ENCODE assay signal across 14 cellular contexts in the genomic region with DNA sequence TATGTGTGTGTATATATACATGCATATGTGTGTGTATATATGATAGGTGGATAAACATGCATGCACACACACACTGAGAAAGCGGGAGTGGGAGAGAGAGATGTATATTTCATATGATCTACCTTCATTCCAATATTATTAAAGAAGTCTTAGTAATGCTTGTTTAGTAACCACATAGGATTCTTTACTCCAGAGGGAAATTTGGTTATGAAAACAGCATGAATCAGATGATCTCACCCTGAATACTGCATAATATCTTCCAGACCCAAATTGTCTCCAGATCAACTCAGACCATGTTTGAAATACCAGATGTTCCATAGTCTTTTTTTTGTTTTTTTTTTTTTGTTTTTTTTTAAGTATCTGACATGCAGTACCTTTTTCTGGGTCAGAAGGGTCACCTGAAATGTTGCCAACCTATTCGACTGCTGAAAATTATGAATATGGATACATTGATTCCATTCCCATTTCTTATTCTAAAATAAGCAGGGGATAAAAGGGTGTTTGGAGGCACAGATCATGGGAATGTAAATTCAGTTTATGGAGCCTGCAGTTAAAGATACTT. TPM values are rescaled to one million over a fixed set of nuclear protein-coding genes. Genes with fewer than 3 reads are reported as not detected.
DNase-seq lines count a peak whose midpoint lies in the region; ATAC-seq, FAIRE-seq and TF ChIP-seq lines count a peak whose summit lies in the region.
"Had no signal": no experiment of that assay in that cellular context is flagged by ENCODE, and none has a peak within 500 bp of the region (broad histone marks: within the 10 kb centered on the region; RNA-seq: fewer than 3 reads in every experiment).

No MANE protein-coding gene starts in this region.

- H3K4me3 Mint-ChIP-seq in CD4-positive, CD25-positive, alpha-beta regulatory T cell = no peak overlapping the region
- no peak overlapping the region for H3K4me3 Mint-ChIP-seq in stimulated activated naive B cell treated with anti-CD40 and anti-IgM and Interleukin-4, amounts not matched to agents 10 μg/mL and 1 μg/mL and 100 μg/mL, for 72 hours
- H3K4me3 Mint-ChIP-seq: activated CD4-positive, alpha-beta T cell treated with anti-CD3 and anti-CD28 coated beads, Interleukin-2, amount 10 ng/mL, durations not matched to agents 24 days and 14 days; activated naive CD8-positive, alpha-beta T cell treated with anti-CD3 and anti-CD28 coated beads, Interleukin-2, amount 10 ng/mL, durations not matched to agents 7 days and 5 days had no signal

- WGBS in body of pancreas, 2 donors = 60 to 66% methylated on average over 2 of the region's 2 CpGs

- peak overlapping the region; percentile 37 for H3K4me2 ChIP-seq in osteoblast (ENCODE audit: insufficient read depth, low read length)

- no peaks in the 10 kb centered on the region for H3K36me3 ChIP-seq in CD4-positive, CD25-positive, alpha-beta regulatory T cell (ENCODE audit: control insufficient read depth, insufficient read depth, low read length)
- no peaks in the 10 kb centered on the region for H3K36me3 ChIP-seq in osteoblast (ENCODE audit: insufficient read depth, low read length)
- no peaks in the 10 kb centered on the region for H3K36me3 ChIP-seq in body of pancreas (replicated peaks in 1 of 2; ENCODE audit: insufficient read depth in 1 of 2, low read depth in 2 of 2)

- no peaks in the 10 kb centered on the region for H3K9me3 ChIP-seq in CD4-positive, CD25-positive, alpha-beta regulatory T cell (ENCODE audit: control insufficient read depth in 2 of 2, low read length in 2 of 2)
- H3K9me3 ChIP-seq in osteoblast (ENCODE audit: low read depth, low read length) = no peaks in the 10 kb centered on the region
- no peaks in the 10 kb centered on the region for H3K9me3 ChIP-seq in body of pancreas

- H4K20me1 ChIP-seq in osteoblast (ENCODE audit: insufficient read depth, low read length) = no peaks in the 10 kb centered on the region

- no peak for DNase-seq in CD4-positive, CD25-positive, alpha-beta regulatory T cell
- DNase-seq in RCC 7860 (ENCODE audit: low spot score) = peak; percentile 66
- DNase-seq in epithelial cell of prostate (ENCODE audit: low read depth, low spot score) = no peak
- no peak for DNase-seq in osteoblast (ENCODE audit: insufficient read length, low spot score, missing footprints)
- no peak for DNase-seq in C1 segment of cervical spinal cord (lab: John Stamatoyannopoulos, UW)
- no peak for DNase-seq in DMS79 (lab: John Stamatoyannopoulos, UW)
- DNase-seq in stimulated activated naive B cell treated with anti-CD40 and anti-IgM and Interleukin-4, amounts not matched to agents 10 μg/mL and 1 μg/mL and 100 μg/mL, for 72 hours = no peak
- no peak for DNase-seq in body of pancreas
- DNase-seq: activated CD4-positive, alpha-beta T cell treated with anti-CD3 and anti-CD28 coated beads, Interleukin-2, amount 10 ng/mL, durations not matched to agents 24 days and 14 days; activated naive CD8-positive, alpha-beta T cell treated with anti-CD3 and anti-CD28 coated beads, Interleukin-2, amount 10 ng/mL, durations not matched to agents 7 days and 5 days; COR-L47; hypothalamus; naive B cell; NCI-H1694 treated with DMSO at 0.1 percent for 48 hours had no signal

- peaks cover 68 to 93% (median 78%) of the 10 kb centered on the region in 4 donors for H3K4me1 Mint-ChIP-seq in CD4-positive, CD25-positive, alpha-beta regulatory T cell
- peaks cover 43 to 70% of the 10 kb centered on the region in 2 donors for H3K4me1 Mint-ChIP-seq in stimulated activated naive B cell treated with anti-CD40 and anti-IgM and Interleukin-4, amounts not matched to agents 10 μg/mL and 1 μg/mL and 100 μg/mL, for 72 hours

- no peak overlapping the region for H3K4me3 ChIP-seq in CD4-positive, CD25-positive, alpha-beta regulatory T cell (ENCODE audit: low read depth, low read length)
- H3K4me3 ChIP-seq in osteoblast (ENCODE audit: insufficient read depth, low read length) = no peak overlapping the region
- H3K4me3 ChIP-seq in body of pancreas = no peak overlapping the region

- peak overlapping the region; percentile 14 for H3K27ac ChIP-seq in CD4-positive, CD25-positive, alpha-beta regulatory T cell (ENCODE audit: insufficient read depth, low read length, poor library complexity, severe bottlenecking)
- H3K27ac ChIP-seq in epithelial cell of prostate (peak overlapping the region; percentile 34), osteoblast (ENCODE audit: low read depth, low read length) (peak overlapping the region; percentile 85), body of pancreas (no peak overlapping the region)

- no peaks in the 10 kb centered on the region for H3K9me3 Mint-ChIP-seq in CD4-positive, CD25-positive, alpha-beta regulatory T cell
- no peaks in the 10 kb centered on the region for H3K9me3 Mint-ChIP-seq in stimulated activated naive B cell treated with anti-CD40 and anti-IgM and Interleukin-4, amounts not matched to agents 10 μg/mL and 1 μg/mL and 100 μg/mL, for 72 hours
- H3K9me3 Mint-ChIP-seq: activated CD4-positive, alpha-beta T cell treated with anti-CD3 and anti-CD28 coated beads, Interleukin-2, amount 10 ng/mL, durations not matched to agents 24 days and 14 days; activated naive CD8-positive, alpha-beta T cell treated with anti-CD3 and anti-CD28 coated beads, Interleukin-2, amount 10 ng/mL, durations not matched to agents 7 days and 5 days; naive B cell had no signal

- no peak for TF ChIP-seq CTCF in osteoblast (IDR thresholded peaks at IDR 0.05; ENCODE audit: extremely low read depth, low read depth, low read length)
- TF ChIP-seq CTCF in body of pancreas (IDR thresholded peaks at IDR 0.05) = no peak

- H3K27ac Mint-ChIP-seq in CD4-positive, CD25-positive, alpha-beta regulatory T cell = peak overlapping the region in 1 of 3 donors; percentile 39
- H3K27ac Mint-ChIP-seq in stimulated activated naive B cell treated with anti-CD40 and anti-IgM and Interleukin-4, amounts not matched to agents 10 μg/mL and 1 μg/mL and 100 μg/mL, for 72 hours = no peak overlapping the region
- H3K27ac Mint-ChIP-seq: activated CD4-positive, alpha-beta T cell treated with anti-CD3 and anti-CD28 coated beads, Interleukin-2, amount 10 ng/mL, durations not matched to agents 24 days and 14 days; activated naive CD8-positive, alpha-beta T cell treated with anti-CD3 and anti-CD28 coated beads, Interleukin-2, amount 10 ng/mL, durations not matched to agents 7 days and 5 days had no signal

- peaks cover 77% of the 10 kb centered on the region for H3K4me1 ChIP-seq in CD4-positive, CD25-positive, alpha-beta regulatory T cell (ENCODE audit: control insufficient read depth, insufficient read depth, low read length, poor library complexity, severe bottlenecking)
- H3K4me1 ChIP-seq in osteoblast (ENCODE audit: insufficient read depth, low read length) (peaks cover 71% of the 10 kb centered on the region), body of pancreas (peaks cover 39% of the 10 kb centered on the region)

- H3K36me3 Mint-ChIP-seq in CD4-positive, CD25-positive, alpha-beta regulatory T cell = no peaks in the 10 kb centered on the region
- H3K36me3 Mint-ChIP-seq in stimulated activated naive B cell treated with anti-CD40 and anti-IgM and Interleukin-4, amounts not matched to agents 10 μg/mL and 1 μg/mL and 100 μg/mL, for 72 hours = no peaks in the 10 kb centered on the region
- H3K36me3 Mint-ChIP-seq: naive B cell had no signal

- peak; percentile 88 for FAIRE-seq in RCC 7860 (lab: Jason Lieb, UNC)

- H3K79me2 ChIP-seq in osteoblast (ENCODE audit: insufficient read depth, low read length) = peaks cover 58% of the 10 kb centered on the region

- ATAC-seq in CD4-positive, CD25-positive, alpha-beta regulatory T cell (ENCODE audit: low read depth in 2 of 2) = no peak
- no peak for ATAC-seq in stimulated activated naive B cell treated with anti-CD40 and anti-IgM and Interleukin-4, amounts not matched to agents 10 μg/mL and 1 μg/mL and 100 μg/mL, for 72 hours (replicated peaks)
- no peak for ATAC-seq in body of pancreas

- no peak overlapping the region for H2AFZ ChIP-seq in osteoblast (ENCODE audit: low read length)

- no peaks in the 10 kb centered on the region for H3K27me3 Mint-ChIP-seq in CD4-positive, CD25-positive, alpha-beta regulatory T cell
- H3K27me3 Mint-ChIP-seq in stimulated activated naive B cell treated with anti-CD40 and anti-IgM and Interleukin-4, amounts not matched to agents 10 μg/mL and 1 μg/mL and 100 μg/mL, for 72 hours = no peaks in the 10 kb centered on the region
- H3K27me3 Mint-ChIP-seq: activated CD4-positive, alpha-beta T cell treated with anti-CD3 and anti-CD28 coated beads, Interleukin-2, amount 10 ng/mL, durations not matched to agents 24 days and 14 days; activated naive CD8-positive, alpha-beta T cell treated with anti-CD3 and anti-CD28 coated beads, Interleukin-2, amount 10 ng/mL, durations not matched to agents 7 days and 5 days; naive B cell had no signal

- no peaks in the 10 kb centered on the region for H3K27me3 ChIP-seq in CD4-positive, CD25-positive, alpha-beta regulatory T cell (ENCODE audit: control insufficient read depth, insufficient read depth, low read length)
- H3K27me3 ChIP-seq in osteoblast (ENCODE audit: insufficient read depth, low read length) = no peaks in the 10 kb centered on the region
- H3K27me3 ChIP-seq in body of pancreas = no peaks in the 10 kb centered on the region

- TF ChIP-seq POLR2A in body of pancreas (IDR thresholded peaks at IDR 0.05) = no peak

- intact Hi-C loops in body of pancreas (cut with DNase I) = no loop called here

RNA-seq across cellular contexts. Expression of a gene that starts 17.4 kb away (rescaled TPM):
- 91.6 TPM for total RNA-seq in CD4-positive, CD25-positive, alpha-beta regulatory T cell
- polyA plus RNA-seq in CD4-positive, CD25-positive, alpha-beta regulatory T cell = 100 to 1,000 TPM; 144 to 198 (median 191) TPM
- total RNA-seq in osteoblast (99.2 and 124 TPM in 2 replicates), body of pancreas (10 to 100 TPM; 17.1 to 29.8 TPM)

Comparison
In these comparisons a context has a peak if more than half of its experiments do, and no peak if none do; other contexts are left out.
1. H3K27ac ChIP-seq: peak in CD4-positive, CD25-positive, alpha-beta regulatory T cell (single experiment), epithelial cell of prostate (single experiment) and osteoblast (single experiment); none in body of pancreas (0 of 4).